ENCODE assay signal across 8 cellular contexts in genomic region chr16:56317998-56318912, GRCh38.
DNase-seq lines count a peak whose midpoint lies in the region; ATAC-seq, FAIRE-seq and TF ChIP-seq lines count a peak whose summit lies in the region.

No MANE protein-coding gene starts in this region.

- ATAC-seq in GM18868 (IDR thresholded peaks at IDR 0.05; ENCODE audit: unreplicated experiment) (peak; percentile 97), HG03135 (IDR thresholded peaks at IDR 0.05; ENCODE audit: unreplicated experiment) (peak; percentile 95), HepG2 (peak; percentile 95)

- no peak overlapping the region for H3K9ac ChIP-seq in HepG2 (ENCODE audit: insufficient read depth, low read depth, low read length)

- H4K20me1 ChIP-seq in HepG2 (ENCODE audit: insufficient read depth, low read length): no peaks in the 10 kb centered on the region

- H3K4me3 ChIP-seq in HepG2 (replicated peaks in 1 of 3; ENCODE audit: insufficient read depth in 1 of 3, low read depth in 2 of 3, low read length in 3 of 3): peak overlapping the region in 1 of 3 experiments; percentile 11; a peak in 1 of 6 replicates

- in situ Hi-C loops in HepG2 (cut with HindIII; ENCODE audit: extremely low pct_ligation_motif_present, low pct_unique_long_range_greater_than_20kb): loop anchor here (25.0 kb wide), 1 partner anchor 856 kb away; no protein-coding TSS in a partner anchor

- no peaks in the 10 kb centered on the region for H3K36me3 ChIP-seq in HepG2 (replicated peaks in 1 of 2; ENCODE audit: control insufficient read depth in 1 of 2, insufficient read depth in 2 of 2, low read length in 2 of 2)

- H3K27me3 Mint-ChIP-seq in activated CD4-positive, alpha-beta memory T cell treated with anti-CD3 and anti-CD28 coated beads, Interleukin-2, amount 10 ng/mL, durations not matched to agents 7 days and 5 days: peaks cover 5% of the 10 kb centered on the region

- H3K79me2 ChIP-seq in HepG2 (ENCODE audit: insufficient read depth, low read length): no peaks in the 10 kb centered on the region

- H3K27me3 ChIP-seq in HepG2 (ENCODE audit: control insufficient read depth in 1 of 2, insufficient read depth in 2 of 2, low read length in 2 of 2): peaks cover 3 to 66% of the 10 kb centered on the region in 2 experiments

- H3K9me3 ChIP-seq in HepG2 (ENCODE audit: low read length): no peaks in the 10 kb centered on the region

- POLR2A ChIA-PET in activated CD4-positive, alpha-beta memory T cell treated with anti-CD3 and anti-CD28 coated beads, Interleukin-2, amount 10 ng/mL, durations not matched to agents 7 days and 5 days (lab: Charles Lee): interaction anchor here (0.9 to 1.0 kb wide), 2 partner anchors 56 to 376 kb away, joined by 3 read pairs; no protein-coding TSS in a partner anchor
- POLR2A ChIA-PET in HepG2 (lab: Yijun Ruan, JAX): no interaction called here

- 19% methylated on average over 9 of the region's 29 CpGs for WGBS in HepG2 (ENCODE audit: low lambda C conversion rate)

- intact Hi-C loops in HepG2 (cut with micrococcal nuclease; ENCODE audit: unreplicated experiment): loop anchor here (1.0 to 5.0 kb wide), 2 partner anchors 116 to 374 kb away; no protein-coding TSS in a partner anchor

- H3K27ac Mint-ChIP-seq in activated CD4-positive, alpha-beta memory T cell treated with anti-CD3 and anti-CD28 coated beads, Interleukin-2, amount 10 ng/mL, durations not matched to agents 7 days and 5 days: no peak overlapping the region

- DNase-seq in AG08395 (ENCODE audit: low spot score) (peak; percentile 96), NCI-H526 treated with DMSO at 0.1 percent for 48 hours (lab: John Stamatoyannopoulos, UW) (peak; percentile 2), dermis microvascular lymphatic vessel endothelial cell (ENCODE audit: low read depth in 2 of 2) (peak; percentile 38 to 70), HepG2 (ENCODE audit: low spot score) (peak; percentile 62)
- peak; percentile 81 for DNase-seq in activated CD4-positive, alpha-beta memory T cell treated with anti-CD3 and anti-CD28 coated beads, Interleukin-2, amount 10 ng/mL, durations not matched to agents 7 days and 5 days
- DNase-seq in stimulated activated CD4-positive, alpha-beta T cell treated with anti-CD3 and anti-CD28 coated beads, Interleukin-4, amount 100 ng/mL, for 4 hours: peak; percentile 58 to 71

- peak overlapping the region; percentile 30 for H3K4me2 ChIP-seq in HepG2 (ENCODE audit: low read depth, low read length)

- no peak overlapping the region for H3K4me3 Mint-ChIP-seq in activated CD4-positive, alpha-beta memory T cell treated with anti-CD3 and anti-CD28 coated beads, Interleukin-2, amount 10 ng/mL, durations not matched to agents 7 days and 5 days

- H3K36me3 Mint-ChIP-seq in activated CD4-positive, alpha-beta memory T cell treated with anti-CD3 and anti-CD28 coated beads, Interleukin-2, amount 10 ng/mL, durations not matched to agents 7 days and 5 days (ENCODE audit: low read depth): no peaks in the 10 kb centered on the region

- no peaks in the 10 kb centered on the region for H3K9me3 Mint-ChIP-seq in activated CD4-positive, alpha-beta memory T cell treated with anti-CD3 and anti-CD28 coated beads, Interleukin-2, amount 10 ng/mL, durations not matched to agents 7 days and 5 days

- peak; percentile 98 for TF ChIP-seq CTCF in HepG2 (CRISPR knock-in tag; IDR thresholded peaks at IDR 0.05)

- peaks cover 5% of the 10 kb centered on the region for H3K4me1 Mint-ChIP-seq in activated CD4-positive, alpha-beta memory T cell treated with anti-CD3 and anti-CD28 coated beads, Interleukin-2, amount 10 ng/mL, durations not matched to agents 7 days and 5 days

- TF ChIP-seq EP300 in HepG2 (IDR thresholded peaks at IDR 0.05; ENCODE audit: low read depth in 2 of 2, low read length in 2 of 2) (no peak), HepG2 (CRISPR knock-in tag; IDR thresholded peaks at IDR 0.05; ENCODE audit: borderline replicate concordance) (no peak)

- H3K4me1 ChIP-seq in HepG2 (ENCODE audit: insufficient read depth, low read length): no peaks in the 10 kb centered on the region

- no peak for TF ChIP-seq POLR2A in HepG2 (IDR thresholded peaks at IDR 0.05; ENCODE audit: insufficient read depth in 1 of 2, low read depth in 2 of 2, low read length in 2 of 2)

- FAIRE-seq in HepG2 (lab: Jason Lieb, UNC): peak; percentile 85

- H3K27ac ChIP-seq in HepG2 (ENCODE audit: extremely low read length, insufficient read depth, low read length): no peak overlapping the region

- no peak overlapping the region for H2AFZ ChIP-seq in HepG2 (ENCODE audit: low read length)

- TF ChIP-seq RAD21 in HepG2 (CRISPR knock-in tag; IDR thresholded peaks at IDR 0.05): peak; percentile 96

- CTCF ChIA-PET in activated CD4-positive, alpha-beta memory T cell treated with anti-CD3 and anti-CD28 coated beads, Interleukin-2, amount 10 ng/mL, durations not matched to agents 7 days and 5 days (lab: Charles Lee): interaction anchor here (0.6 to 3.2 kb wide), 27 partner anchors 10 to 853 kb away, joined by 3 to 48 read pairs (median 5); no protein-coding TSS in a partner anchor
- CTCF ChIA-PET in HepG2 (lab: Yijun Ruan, JAX; ENCODE audit: low intra/inter-chr PET ratio, low total read pairs): interaction anchor here (1.3 to 2.9 kb wide), 5 partner anchors 38 to 853 kb away, joined by 3 to 24 read pairs (median 9); no protein-coding TSS in a partner anchor

- no TSS peak for BruUV-seq in HepG2 (replicated peaks; lab: Mats Ljungman, UMichigan)

TF ChIP-seq in HepG2, 621 proteins besides CTCF, POLR2A, EP300 and RAD21 (continues in another document):
- TF ChIP-seq TARDBP (CRISPR knock-in tag; IDR thresholded peaks at IDR 0.05) (0 out of 2 replicates have a peak, but pooled peaks have one; percentile 24), ZSCAN21 (CRISPR knock-in tag; IDR thresholded peaks at IDR 0.05; ENCODE audit: borderline replicate concordance) (0 out of 2 replicates have a peak, but pooled peaks have one; percentile 35), RNF2 (conservative IDR thresholded peaks at IDR 0.05; ENCODE audit: low read depth) (0 out of 2 replicates have a peak, but pooled peaks have one; percentile 24), ZNF687 (CRISPR knock-in tag; IDR thresholded peaks at IDR 0.05) (peak; percentile 62), ZNF768 (CRISPR knock-in tag; IDR thresholded peaks at IDR 0.05) (0 out of 2 replicates have a peak, but pooled peaks have one; percentile 22), RELA (CRISPR knock-in tag; IDR thresholded peaks at IDR 0.05) (0 out of 2 replicates have a peak, but pooled peaks have one; percentile 58), ZFY (CRISPR knock-in tag; IDR thresholded peaks at IDR 0.05) (peak; percentile 20; the same call in 1 of the 2 replicates)
- TF ChIP-seq, protein P1, sequence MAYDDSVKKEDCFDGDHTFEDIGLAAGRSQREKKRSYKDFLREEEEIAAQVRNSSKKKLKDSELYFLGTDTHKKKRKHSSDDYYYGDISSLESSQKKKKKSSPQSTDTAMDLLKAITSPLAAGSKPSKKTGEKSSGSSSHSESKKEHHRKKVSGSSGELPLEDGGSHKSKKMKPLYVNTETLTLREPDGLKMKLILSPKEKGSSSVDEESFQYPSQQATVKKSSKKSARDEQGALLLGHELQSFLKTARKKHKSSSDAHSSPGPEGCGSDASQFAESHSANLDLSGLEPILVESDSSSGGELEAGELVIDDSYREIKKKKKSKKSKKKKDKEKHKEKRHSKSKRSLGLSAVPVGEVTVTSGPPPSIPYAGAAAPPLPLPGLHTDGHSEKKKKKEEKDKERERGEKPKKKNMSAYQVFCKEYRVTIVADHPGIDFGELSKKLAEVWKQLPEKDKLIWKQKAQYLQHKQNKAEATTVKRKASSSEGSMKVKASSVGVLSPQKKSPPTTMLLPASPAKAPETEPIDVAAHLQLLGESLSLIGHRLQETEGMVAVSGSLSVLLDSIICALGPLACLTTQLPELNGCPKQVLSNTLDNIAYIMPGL (CRISPR knock-in tag; IDR thresholded peaks at IDR 0.05; ENCODE audit: borderline replicate concordance in 1 of 2, low read depth in 1 of 2): peak; percentile 57 to 76; a peak in 3 of 4 replicates

Comparison
In these comparisons a context has a peak if more than half of its experiments do, and no peak if none do; other contexts are left out.
1. DNase-seq: peak in every context shown above with its lines; median percentile 96 in AG08395; 81 in activated CD4-positive, alpha-beta memory T cell treated with anti-CD3 and anti-CD28 coated beads, Interleukin-2, amount 10 ng/mL, durations not matched to agents 7 days and 5 days; 64 in stimulated activated CD4-positive, alpha-beta T cell treated with anti-CD3 and anti-CD28 coated beads, Interleukin-4, amount 100 ng/mL, for 4 hours; 62 in HepG2; 54 in dermis microvascular lymphatic vessel endothelial cell; 2 in NCI-H526 treated with DMSO at 0.1 percent for 48 hours.